Comparison of ENCODE assay signal across 21 cellular contexts in genomic region chr20:9290331-9290730, GRCh38.
DNase-seq lines count a peak whose midpoint lies in the region; ATAC-seq, FAIRE-seq and TF ChIP-seq lines count a peak whose summit lies in the region.
"Had no signal": no experiment of that assay in that cellular context is flagged by ENCODE, and none has a peak within 500 bp of the region (broad histone marks: within the 10 kb centered on the region; RNA-seq: fewer than 3 reads in every experiment).

No MANE protein-coding gene starts in this region.

- H3K9me3 Mint-ChIP-seq in astrocyte (ENCODE audit: unreplicated experiment) (no peaks in the 10 kb centered on the region), neural crest cell (peaks cover 3% of the 10 kb centered on the region)
- H3K9me3 Mint-ChIP-seq: CD8-positive, alpha-beta T cell; HFFc6 had no signal

- H3K9ac ChIP-seq in IMR-90 (ENCODE audit: low read depth, low read length), result no peak overlapping the region
- H3K9ac ChIP-seq in astrocyte (ENCODE audit: low read length), result no peak overlapping the region
- H3K9ac ChIP-seq: BLaER1 had no signal

- CTCF ChIA-PET in IMR-90 (lab: Yijun Ruan, JAX), result no interaction called here

- H2BK120ac ChIP-seq in IMR-90 (ENCODE audit: low read depth, low read length), result no peak overlapping the region

- POLR2A ChIA-PET in IMR-90 (lab: Charles Lee; ENCODE audit: unreplicated experiment), result no interaction called here

- H3K4me2 ChIP-seq in IMR-90 (ENCODE audit: low read depth, low read length), result no peak overlapping the region
- H3K4me2 ChIP-seq in astrocyte (ENCODE audit: low read length), result no peak overlapping the region
- H3K4me2 ChIP-seq: BLaER1 had no signal

- DNase-seq in IMR-90 (no peak), astrocyte (ENCODE audit: low read depth) (no peak), neural crest cell (ENCODE audit: low read depth, low spot score) (no peak), Right ventricle myocardium superior (no peak), NCI-H524 treated with DMSO at 0.1 percent for 48 hours (lab: John Stamatoyannopoulos, UW) (no peak)
- DNase-seq: CD4-positive, CD25-positive, alpha-beta regulatory T cell; CD8-positive, alpha-beta T cell; DMS 273 treated with DMSO at 0.1 percent for 48 hours; DMS79 treated with DMSO at 0.1 percent for 48 hours; GF-D8; GOT3; HFFc6 had no signal

- no peak overlapping the region for H3K23ac ChIP-seq in IMR-90 (ENCODE audit: low read depth, low read length)

- no peaks in the 10 kb centered on the region for H3K79me2 ChIP-seq in astrocyte (ENCODE audit: insufficient read depth, low read length)

- in situ Hi-C loops in IMR-90 (cut with MboI; ENCODE audit: low sequenced_read_pairs), result no loop called here

- H3K4me3 ChIP-seq in IMR-90 (ENCODE audit: insufficient read depth, low read depth, low read length) (no peak overlapping the region), astrocyte (ENCODE audit: insufficient read depth, low read depth, low read length) (no peak overlapping the region)
- H3K4me3 ChIP-seq: BLaER1, HAP-1 had no signal

- H4K5ac ChIP-seq in IMR-90 (ENCODE audit: low read depth, low read length), result no peak overlapping the region

- no peak overlapping the region for H3K14ac ChIP-seq in IMR-90 (replicated peaks; ENCODE audit: low read depth, low read length)

- intact Hi-C loops in IMR-90 (cut with micrococcal nuclease), result loop anchor here (2.0 kb wide), 1 partner anchor 20 kb away; no protein-coding TSS in a partner anchor
- intact Hi-C loops in Right ventricle myocardium superior (cut with DNase I), result no loop called here

- H2AFZ ChIP-seq in IMR-90 (replicated peaks; ENCODE audit: low read length, poor library complexity) (no peak overlapping the region), astrocyte (ENCODE audit: low read depth, low read length) (no peak overlapping the region)

- H3K36me3 ChIP-seq in IMR-90 (ENCODE audit: control insufficient read depth, insufficient read depth, low read length) (no peaks in the 10 kb centered on the region), astrocyte (ENCODE audit: insufficient read depth, low read length) (no peaks in the 10 kb centered on the region)
- H3K36me3 ChIP-seq: BLaER1, HAP-1 had no signal

- peaks cover 3% of the 10 kb centered on the region for H3K36me3 Mint-ChIP-seq in astrocyte (ENCODE audit: low read depth, unreplicated experiment)
- peaks cover 17% of the 10 kb centered on the region for H3K36me3 Mint-ChIP-seq in neural crest cell (ENCODE audit: low read depth)
- H3K36me3 Mint-ChIP-seq: CD4-positive, CD25-positive, alpha-beta regulatory T cell; CD8-positive, alpha-beta T cell had no signal

- no peak overlapping the region for H4K8ac ChIP-seq in IMR-90 (ENCODE audit: low read depth in 2 of 2, low read length in 2 of 2)

- no peak overlapping the region for H4K91ac ChIP-seq in IMR-90 (ENCODE audit: insufficient read depth, low read depth, low read length)

- H3K18ac ChIP-seq in IMR-90 (ENCODE audit: low read depth, low read length), result no peak overlapping the region

- H3K27me3 Mint-ChIP-seq in astrocyte (ENCODE audit: low read depth, unreplicated experiment) (no peaks in the 10 kb centered on the region), neural crest cell (ENCODE audit: low read depth) (no peaks in the 10 kb centered on the region)
- H3K27me3 Mint-ChIP-seq: B cell; CD4-positive, CD25-positive, alpha-beta regulatory T cell had no signal

- WGBS in IMR-90 (ENCODE audit: extremely low coverage in 2 of 2, insufficient read length in 1 of 2), 2 experiments, result no CpG with 5 or more reads among the region's 2 CpGs

- H2BK20ac ChIP-seq in IMR-90 (ENCODE audit: low read depth, low read length), result no peak overlapping the region

- peaks cover 21 to 49% of the 10 kb centered on the region in 2 experiments for H3K79me1 ChIP-seq in IMR-90 (ENCODE audit: low read depth in 1 of 2, low read length in 2 of 2)

- H3K27ac Mint-ChIP-seq in astrocyte (ENCODE audit: unreplicated experiment) (no peak overlapping the region), neural crest cell (ENCODE audit: unreplicated experiment) (peak overlapping the region; percentile 90)
- H3K27ac Mint-ChIP-seq: B cell; CD4-positive, CD25-positive, alpha-beta regulatory T cell; CD8-positive, alpha-beta T cell; HFFc6 had no signal

- H3K4me1 Mint-ChIP-seq in astrocyte (ENCODE audit: low read depth, unreplicated experiment), result peaks cover 33% of the 10 kb centered on the region
- peaks cover 64% of the 10 kb centered on the region for H3K4me1 Mint-ChIP-seq in neural crest cell
- H3K4me1 Mint-ChIP-seq: B cell; CD4-positive, CD25-positive, alpha-beta regulatory T cell had no signal

- H3K4me3 Mint-ChIP-seq in astrocyte (ENCODE audit: unreplicated experiment), result no peak overlapping the region
- H3K4me3 Mint-ChIP-seq in neural crest cell, result peak overlapping the region; percentile 50
- H3K4me3 Mint-ChIP-seq: B cell; CD4-positive, CD25-positive, alpha-beta regulatory T cell; CD8-positive, alpha-beta T cell; HFFc6 had no signal

- dilution Hi-C loops in IMR-90 (cut with HindIII; ENCODE audit: low sequenced_read_pairs, unreplicated experiment), result no loop called here

- BruUV-seq in IMR-90 (replicated peaks; lab: Mats Ljungman, UMichigan), result TSS peak; percentile 27

- H4K20me1 ChIP-seq in IMR-90 (ENCODE audit: insufficient read depth, low read length) (peaks cover 22% of the 10 kb centered on the region; the same call in 1 of the 2 replicates), astrocyte (ENCODE audit: insufficient read depth, low read length) (no peaks in the 10 kb centered on the region)
- H4K20me1 ChIP-seq: BLaER1 had no signal

- FAIRE-seq in astrocyte (lab: Jason Lieb, UNC), result peak; percentile 23
- FAIRE-seq: D721Med, GM12891, GM18507, H54 had no signal

- no peak overlapping the region for H2BK5ac ChIP-seq in IMR-90 (ENCODE audit: low read depth, low read length, poor library complexity, severe bottlenecking)

- H2AK9ac ChIP-seq in IMR-90 (replicated peaks; ENCODE audit: low read depth, low read length, poor library complexity), result no peak overlapping the region

- peaks cover 12% of the 10 kb centered on the region for H3K9me1 ChIP-seq in IMR-90 (ENCODE audit: insufficient read depth, low read length)

- H3K27ac ChIP-seq in IMR-90 (ENCODE audit: insufficient read depth, low read length), result no peak overlapping the region
- no peak overlapping the region for H3K27ac ChIP-seq in astrocyte (ENCODE audit: low read depth, low read length)
- H3K27ac ChIP-seq: BLaER1, C4-2B had no signal

- TF ChIP-seq RAD21 in IMR-90 (IDR thresholded peaks at IDR 0.05; ENCODE audit: low read length), result no peak

- no peaks in the 10 kb centered on the region for H3K27me3 ChIP-seq in IMR-90 (ENCODE audit: control insufficient read depth, insufficient read depth, low read length)
- no peaks in the 10 kb centered on the region for H3K27me3 ChIP-seq in astrocyte (ENCODE audit: insufficient read depth, low read length)
- H3K27me3 ChIP-seq: BLaER1 had no signal

- TF ChIP-seq CTCF in IMR-90 (conservative IDR thresholded peaks at IDR 0.05; ENCODE audit: low read depth, low read length) (no peak), astrocyte (IDR thresholded peaks at IDR 0.05; ENCODE audit: insufficient read depth, low read depth, low read length) (no peak), neural crest cell (conservative IDR thresholded peaks at IDR 0.05) (no peak)

- H3K56ac ChIP-seq in IMR-90 (ENCODE audit: extremely low read depth, insufficient read depth, low read length), result no peak overlapping the region

- H3K4me1 ChIP-seq in IMR-90 (ENCODE audit: control insufficient read depth, insufficient read depth, low read length), result peaks cover 8% of the 10 kb centered on the region
- H3K4me1 ChIP-seq in astrocyte (ENCODE audit: insufficient read depth, low read length), result peaks cover 5% of the 10 kb centered on the region
- H3K4me1 ChIP-seq: BLaER1 had no signal

- H3K4ac ChIP-seq in IMR-90 (ENCODE audit: low read depth, low read length), result no peak overlapping the region

- no peak for ATAC-seq in IMR-90 (ENCODE audit: low read depth)
- no peak for ATAC-seq in GM19023 (IDR thresholded peaks at IDR 0.05; ENCODE audit: unreplicated experiment)
- ATAC-seq in Right ventricle myocardium superior (ENCODE audit: poor library complexity), result no peak
- ATAC-seq: CD8-positive, alpha-beta T cell had no signal

- H3K9me3 ChIP-seq in IMR-90 (ENCODE audit: control insufficient read depth, insufficient read depth, low read length) (no peaks in the 10 kb centered on the region), astrocyte (ENCODE audit: insufficient read depth, low read depth, low read length) (no peaks in the 10 kb centered on the region)
- H3K9me3 ChIP-seq: BLaER1, HAP-1 had no signal

- no peak overlapping the region for H2AK5ac ChIP-seq in IMR-90 (ENCODE audit: low read depth, low read length)

- H2BK15ac ChIP-seq in IMR-90 (ENCODE audit: low read depth, low read length), result no peak overlapping the region

- no peak for TF ChIP-seq POLR2A in IMR-90 (IDR thresholded peaks at IDR 0.05; ENCODE audit: low read depth, low read length)

TF ChIP-seq in IMR-90, 13 proteins besides CTCF, POLR2A, EP300 and RAD21:
- TF ChIP-seq NFE2L2 (IDR thresholded peaks at IDR 0.05; ENCODE audit: low read depth, low read length), result no peak
- no peak for TF ChIP-seq MAFK (IDR thresholded peaks at IDR 0.05; ENCODE audit: low read depth, low read length)
- no peak for TF ChIP-seq MAZ (IDR thresholded peaks at IDR 0.05; ENCODE audit: borderline replicate concordance, low read depth, low read length)
